11 cellular contexts compared by ENCODE assay signal in genomic region chrX:125998432-125998831, GRCh38.
DNase-seq lines count a peak whose midpoint lies in the region; ATAC-seq, FAIRE-seq and TF ChIP-seq lines count a peak whose summit lies in the region.
"Had no signal": no experiment of that assay in that cellular context is flagged by ENCODE, and none has a peak within 500 bp of the region (broad histone marks: within the 10 kb centered on the region; RNA-seq: fewer than 3 reads in every experiment).

No MANE protein-coding gene starts in this region.

- H3K4me3 ChIP-seq in HEK293 (ENCODE audit: low read depth, low read length): no peak overlapping the region
- H3K4me3 ChIP-seq in OCI-LY1 (ENCODE audit: low read depth, low read length, poor library complexity, severe bottlenecking): no peak overlapping the region

- H2AFZ ChIP-seq in OCI-LY1 (ENCODE audit: low read length): no peak overlapping the region

- CTCF ChIA-PET in HEK293 (lab: Yijun Ruan, JAX): interaction anchor here (0.6 to 2.1 kb wide), 9 partner anchors 9 to 1010 kb away, joined by 3 to 15 read pairs (median 3); no protein-coding TSS in a partner anchor

- peak; percentile 85 for FAIRE-seq in A204.1 (lab: Jason Lieb, UNC)

- no peak overlapping the region for H3K4me2 ChIP-seq in OCI-LY1 (ENCODE audit: low read length)

- no peaks in the 10 kb centered on the region for H3K27me3 Mint-ChIP-seq in T-helper 17 cell
- H3K27me3 Mint-ChIP-seq: activated naive CD8-positive, alpha-beta T cell treated with anti-CD3 and anti-CD28 coated beads, Interleukin-2, amount 10 ng/mL, durations not matched to agents 7 days and 5 days had no signal

- H3K9me3 ChIP-seq in HEK293 (ENCODE audit: control insufficient read depth, insufficient read depth, low read depth, low read length) (no peaks in the 10 kb centered on the region), OCI-LY1 (ENCODE audit: low read length) (no peaks in the 10 kb centered on the region), T-helper 17 cell (ENCODE audit: control insufficient read depth, low read length, poor library complexity, severe bottlenecking) (no peaks in the 10 kb centered on the region)

- no peaks in the 10 kb centered on the region for H3F3A ChIP-seq in OCI-LY1 (ENCODE audit: insufficient read depth, low read length)

- H3K9me2 ChIP-seq in OCI-LY1 (ENCODE audit: low read depth, low read length): no peaks in the 10 kb centered on the region

- H3K36me3 ChIP-seq in HEK293 (ENCODE audit: control insufficient read depth in 2 of 2, insufficient read depth in 1 of 2, low read length in 2 of 2): no peaks in the 10 kb centered on the region
- no peaks in the 10 kb centered on the region for H3K36me3 ChIP-seq in OCI-LY1 (ENCODE audit: insufficient read depth, low read length)

- POLR2A ChIA-PET in HEK293 (lab: Yijun Ruan, JAX): no interaction called here

- no peaks in the 10 kb centered on the region for H4K20me1 ChIP-seq in OCI-LY1 (ENCODE audit: insufficient read depth, low read length)

- no peaks in the 10 kb centered on the region for H3K79me2 ChIP-seq in OCI-LY1 (ENCODE audit: insufficient read depth, low read length)

- H3K36me3 Mint-ChIP-seq in T-helper 17 cell (ENCODE audit: low read depth): no peaks in the 10 kb centered on the region
- H3K36me3 Mint-ChIP-seq: activated naive CD8-positive, alpha-beta T cell treated with anti-CD3 and anti-CD28 coated beads, Interleukin-2, amount 10 ng/mL, durations not matched to agents 7 days and 5 days had no signal

- TF ChIP-seq CTCF in HEK293 (tag by site-specific recombination; IDR thresholded peaks at IDR 0.05) (no peak; the same call in 1 of the 2 replicates), OCI-LY1 (IDR thresholded peaks at IDR 0.05; ENCODE audit: low read length) (peak; percentile 42)

- H3K27ac ChIP-seq in HEK293 (ENCODE audit: extremely low read depth, low read depth, low read length) (no peak overlapping the region), OCI-LY1 (ENCODE audit: low read depth, low read length, poor library complexity, severe bottlenecking) (no peak overlapping the region)

- no peak for ATAC-seq in GM18502 (IDR thresholded peaks at IDR 0.05; ENCODE audit: poor library complexity, unreplicated experiment)
- no peak for ATAC-seq in T-helper 17 cell

- no peak overlapping the region for H3K4me3 Mint-ChIP-seq in T-helper 17 cell
- H3K4me3 Mint-ChIP-seq: activated naive CD8-positive, alpha-beta T cell treated with anti-CD3 and anti-CD28 coated beads, Interleukin-2, amount 10 ng/mL, durations not matched to agents 7 days and 5 days; T-helper 1 cell treated with Interleukin-12 subunit alpha and Interleukin-12 subunit beta and Interleukin-4 antibody, amounts not matched to agents 30 μg/mL and 1 μg/mL, for 36 hours had no signal

- H3K9ac ChIP-seq in OCI-LY1 (ENCODE audit: low read length): no peak overlapping the region

- peak; percentile 0 for DNase-seq in foreskin melanocyte
- no peak for DNase-seq in putamen (ENCODE audit: low spot score)
- DNase-seq in activated naive CD4-positive, alpha-beta T cell (lab: John Stamatoyannopoulos, UW): no peak
- no peak for DNase-seq in T-helper 17 cell
- DNase-seq: activated naive CD8-positive, alpha-beta T cell treated with anti-CD3 and anti-CD28 coated beads, Interleukin-2, amount 10 ng/mL, durations not matched to agents 7 days and 5 days; C1 segment of cervical spinal cord had no signal

- no peak overlapping the region for H3K27ac Mint-ChIP-seq in T-helper 17 cell
- H3K27ac Mint-ChIP-seq: activated naive CD8-positive, alpha-beta T cell treated with anti-CD3 and anti-CD28 coated beads, Interleukin-2, amount 10 ng/mL, durations not matched to agents 7 days and 5 days; T-helper 1 cell treated with Interleukin-12 subunit alpha and Interleukin-12 subunit beta and Interleukin-4 antibody, amounts not matched to agents 30 μg/mL and 1 μg/mL, for 36 hours had no signal

- H3K4me1 Mint-ChIP-seq in T-helper 17 cell: no peaks in the 10 kb centered on the region
- H3K4me1 Mint-ChIP-seq: activated naive CD8-positive, alpha-beta T cell treated with anti-CD3 and anti-CD28 coated beads, Interleukin-2, amount 10 ng/mL, durations not matched to agents 7 days and 5 days had no signal

- no peaks in the 10 kb centered on the region for H3K4me1 ChIP-seq in HEK293 (ENCODE audit: control insufficient read depth, insufficient read depth, low read length)
- H3K4me1 ChIP-seq in OCI-LY1 (ENCODE audit: insufficient read depth, low read length, severe bottlenecking): no peaks in the 10 kb centered on the region

- H3K27me3 ChIP-seq in OCI-LY1 (ENCODE audit: insufficient read depth, low read length): no peaks in the 10 kb centered on the region

TF ChIP-seq in HEK293, 187 proteins besides CTCF, POLR2A, EP300 and RAD21:
- TF ChIP-seq ZNF654 (tag by site-specific recombination; IDR thresholded peaks at IDR 0.05; ENCODE audit: low read depth) (peak; percentile 72), ZNF184 (tag by site-specific recombination; IDR thresholded peaks at IDR 0.05) (no peak)
